ENCODE assay signal across 8 cellular contexts in the genomic region with DNA sequence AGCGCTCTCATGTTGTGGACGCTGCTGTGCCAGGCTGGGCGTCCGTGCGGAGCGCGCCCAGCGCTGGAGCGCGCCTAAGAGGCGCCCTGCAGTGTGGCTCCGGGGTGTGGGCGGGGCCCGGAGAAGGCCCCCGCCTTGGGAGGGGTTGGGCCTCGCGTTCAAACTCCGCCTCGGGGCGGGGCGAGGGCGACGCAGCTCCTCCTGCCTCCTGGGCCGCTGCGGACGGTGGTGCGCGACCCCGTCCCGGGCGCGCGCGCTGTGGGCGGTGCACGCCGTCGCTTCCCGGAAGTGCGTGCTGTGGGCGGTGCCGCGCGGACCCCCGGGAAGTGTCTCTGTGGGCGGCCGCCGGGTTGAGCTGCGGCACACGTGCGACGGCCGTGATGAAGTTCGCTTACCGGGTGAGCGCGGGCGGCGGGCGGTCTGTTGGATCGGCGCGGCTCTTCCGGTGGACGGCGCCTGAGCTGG. TPM values are rescaled to one million over a fixed set of nuclear protein-coding genes. Genes with fewer than 3 reads are reported as not detected.
DNase-seq lines count a peak whose midpoint lies in the region; ATAC-seq and TF ChIP-seq lines count a peak whose summit lies in the region.
"Not testable (repeated sequence)": the region's sequence is repeated elsewhere in the genome, so short reads cannot be mapped to it uniquely, and the experiment has no call there.

A gene (plus strand): TSS at position 363 of the 465 bp plus-strand sequence. CDS start 18 bp downstream, at position 381.

- not testable (repeated sequence) for TF ChIP-seq CTCF in BE2C (IDR thresholded peaks at IDR 0.05; ENCODE audit: low read depth, low read length); coronary artery (IDR thresholded peaks at IDR 0.05); right lobe of liver (IDR thresholded peaks at IDR 0.05)

- peak; percentile 80 for DNase-seq in BE2C
- DNase-seq in MG63 = peak; percentile 57
- peak; percentile 70 for DNase-seq in activated CD8-positive, alpha-beta memory T cell treated with anti-CD3 and anti-CD28 coated beads, Interleukin-2, amount 50 U/mL, for 4 hours
- not testable (repeated sequence) for DNase-seq in coronary artery (ENCODE audit: low spot score)
- DNase-seq in right lobe of liver = peak; percentile 29 to 64 (median 48)
- DNase-seq in stimulated activated CD4-positive, alpha-beta T cell treated with anti-CD3 and anti-CD28 coated beads, Interleukin-4, amount 100 ng/mL, for 1 hour = peak; percentile 48

- not testable (repeated sequence) for TF ChIP-seq POLR2A in right lobe of liver (IDR thresholded peaks at IDR 0.05)

- ATAC-seq in GM19328 (IDR thresholded peaks at IDR 0.05; ENCODE audit: unreplicated experiment) = peak; percentile 73
- peak; percentile 75 for ATAC-seq in HG02870 (IDR thresholded peaks at IDR 0.05; ENCODE audit: unreplicated experiment)
- peak; percentile 93 to 96 (median 94) for ATAC-seq in right lobe of liver

- intact Hi-C loops in right lobe of liver (cut with DNase I) = not testable (repeated sequence)

- peak within 1 kb of the TSS in 1 of 2 donors; percentile 76 for H3K27ac ChIP-seq in coronary artery
- H3K27ac ChIP-seq in right lobe of liver = not testable (repeated sequence)

- WGBS in right lobe of liver (ENCODE audit: insufficient coverage, low coverage, low lambda C conversion rate, missing lambda C conversion rate) = no CpG with 5 or more reads among the region's 66 CpGs

- peak within 1 kb of the TSS; percentile 24; the same call in 1 of the 2 replicates for H3K4me3 ChIP-seq in BE2C (ENCODE audit: low read depth, low read length)
- H3K4me3 ChIP-seq in MG63 = not testable (repeated sequence)
- peak within 1 kb of the TSS; percentile 68 for H3K4me3 ChIP-seq in coronary artery
- peak within 1 kb of the TSS in 2 of 3 donors; percentile 34 to 50 for H3K4me3 ChIP-seq in right lobe of liver

- not testable (repeated sequence) for H3K4me1 ChIP-seq in BE2C, right lobe of liver

- not testable (repeated sequence) for H3K36me3 ChIP-seq in BE2C, MG63, right lobe of liver

- H3K27me3 ChIP-seq in BE2C, MG63, right lobe of liver: not testable (repeated sequence)

- not testable (repeated sequence) for H3K9me3 ChIP-seq in BE2C, MG63, right lobe of liver

RNA-seq across cellular contexts. Expression of the gene that starts here (rescaled TPM):
- polyA plus RNA-seq in BE2C (2012; ENCODE audit: insufficient read depth, insufficient read length, low read depth) = 33.2 TPM
- 45.2 and 51.7 TPM in 2 replicates for total RNA-seq in MG63 (2014; rRNA removed; shearing (Covaris generic); ENCODE audit: low replicate concordance)
- 1 to 10 TPM in 5 of 6 experiments, under 1 TPM in 1; 0.93 to 7.5 (median 3.0) TPM for total RNA-seq in right lobe of liver
